8 cellular contexts compared by ENCODE assay signal in the genomic region with DNA sequence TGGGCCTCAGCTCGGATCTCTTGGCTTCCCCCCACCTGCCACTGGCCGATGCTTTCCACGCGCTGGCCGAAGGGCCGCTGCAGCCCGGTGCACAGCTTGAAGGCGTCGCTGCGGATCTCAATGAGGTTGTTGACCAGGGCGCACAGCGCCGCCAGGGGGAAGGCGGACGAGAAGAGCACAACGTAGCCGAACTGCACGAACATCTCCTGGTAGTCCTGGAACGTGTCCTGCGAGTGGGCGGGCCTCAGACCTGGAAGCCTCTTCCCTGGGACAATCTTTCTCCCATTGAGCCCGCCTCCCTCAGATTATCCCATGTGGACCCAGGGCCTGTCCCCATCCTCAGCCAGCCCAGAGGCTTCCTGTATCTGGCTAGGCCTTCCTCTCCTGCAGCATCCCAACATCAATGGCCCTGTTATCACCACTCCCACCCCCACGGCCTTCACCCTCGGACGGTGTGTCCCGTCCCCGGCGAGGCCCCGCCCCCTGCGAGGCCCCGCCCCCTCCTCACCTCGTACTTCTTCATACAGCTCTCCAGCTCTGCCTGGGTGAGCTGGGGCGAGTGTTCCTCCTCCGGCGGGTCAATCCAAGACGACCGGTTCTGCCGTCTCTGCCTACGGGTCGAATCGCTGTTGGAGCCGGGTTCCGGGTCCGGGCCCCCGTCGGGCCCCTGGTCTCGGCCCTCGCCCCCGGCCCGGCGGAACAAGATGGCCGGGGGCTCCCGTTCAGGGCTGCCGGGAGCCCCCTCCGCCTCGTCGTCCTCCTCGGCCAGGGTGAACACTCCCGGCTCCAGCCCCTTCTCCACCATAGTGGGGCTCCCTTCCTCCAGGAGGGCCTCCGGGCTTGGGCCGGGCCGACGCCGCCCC.
DNase-seq lines count a peak whose midpoint lies in the region; ATAC-seq lines count a peak whose summit lies in the region.

No MANE protein-coding gene starts in this region.

- H3K9ac ChIP-seq in NT2/D1 (ENCODE audit: insufficient read length, low read depth) (peak overlapping the region; percentile 77), iPS-15b (ENCODE audit: low read depth, low read length) (peak overlapping the region; percentile 70)

- H3K9me3 ChIP-seq in NT2/D1 (ENCODE audit: insufficient read depth, low read length) (peaks cover 4% of the 10 kb centered on the region; the same call in 1 of the 2 replicates), iPS-15b (ENCODE audit: control insufficient read depth, insufficient read depth, low read length) (no peaks in the 10 kb centered on the region)

- H3K9me3 Mint-ChIP-seq in activated naive CD4-positive, alpha-beta T cell treated with anti-CD3 and anti-CD28 coated beads, Interleukin-2, amount 50 U/mL, for 24 hours = no peaks in the 10 kb centered on the region

- H3K27me3 ChIP-seq in NT2/D1 (ENCODE audit: insufficient read depth, insufficient read length) (no peaks in the 10 kb centered on the region), iPS-15b (ENCODE audit: control insufficient read depth, insufficient read depth, low read length) (peaks cover 12% of the 10 kb centered on the region)

- H3K36me3 ChIP-seq in NT2/D1 (ENCODE audit: insufficient read depth, insufficient read length, low read length) (peaks cover 47% of the 10 kb centered on the region), iPS-15b (ENCODE audit: control insufficient read depth, insufficient read depth, low read length) (peaks cover 9% of the 10 kb centered on the region)

- DNase-seq in COLO668 (lab: John Stamatoyannopoulos, UW; ENCODE audit: unreplicated experiment) = peak; percentile 15
- no peak for DNase-seq in NT2/D1 (ENCODE audit: low read depth, low spot score)
- peak; percentile 59 to 62 for DNase-seq in stimulated activated CD4-positive, alpha-beta T cell treated with anti-CD3 and anti-CD28 coated beads, Interleukin-2, amount 100 ng/mL, for 24 hours

- ATAC-seq in GM18511 (IDR thresholded peaks at IDR 0.05; ENCODE audit: unreplicated experiment) (no peak), GM18909 (IDR thresholded peaks at IDR 0.05; ENCODE audit: poor library complexity, unreplicated experiment) (no peak), HG02623 (IDR thresholded peaks at IDR 0.05; ENCODE audit: unreplicated experiment) (no peak)

- H3K4me1 ChIP-seq in NT2/D1 (ENCODE audit: insufficient read depth, insufficient read length) = peaks cover 22% of the 10 kb centered on the region
- no peaks in the 10 kb centered on the region for H3K4me1 ChIP-seq in iPS-15b (ENCODE audit: control insufficient read depth, insufficient read depth, low read length)

- H3K4me3 ChIP-seq in NT2/D1 (ENCODE audit: insufficient read length, low read depth) = peak overlapping the region; percentile 55
- peak overlapping the region; percentile 65 for H3K4me3 ChIP-seq in iPS-15b (ENCODE audit: low read depth, low read length)

- H3K27ac Mint-ChIP-seq in activated naive CD4-positive, alpha-beta T cell treated with anti-CD3 and anti-CD28 coated beads, Interleukin-2, amount 50 U/mL, for 24 hours = peak overlapping the region; percentile 80

- H3K36me3 Mint-ChIP-seq in activated naive CD4-positive, alpha-beta T cell treated with anti-CD3 and anti-CD28 coated beads, Interleukin-2, amount 50 U/mL, for 24 hours = no peaks in the 10 kb centered on the region

- no peaks in the 10 kb centered on the region for H3K27me3 Mint-ChIP-seq in activated naive CD4-positive, alpha-beta T cell treated with anti-CD3 and anti-CD28 coated beads, Interleukin-2, amount 50 U/mL, for 24 hours

- peak overlapping the region; percentile 72 for H3K4me3 Mint-ChIP-seq in activated naive CD4-positive, alpha-beta T cell treated with anti-CD3 and anti-CD28 coated beads, Interleukin-2, amount 50 U/mL, for 24 hours

- H3K4me1 Mint-ChIP-seq in activated naive CD4-positive, alpha-beta T cell treated with anti-CD3 and anti-CD28 coated beads, Interleukin-2, amount 50 U/mL, for 24 hours = peaks cover 9% of the 10 kb centered on the region
